15 cellular contexts compared by ENCODE assay signal in genomic region chr14:96176275-96176674, GRCh38. TPM values are rescaled to one million over a fixed set of nuclear protein-coding genes. Genes with fewer than 3 reads are reported as not detected.
DNase-seq lines count a peak whose midpoint lies in the region; ATAC-seq and TF ChIP-seq lines count a peak whose summit lies in the region.
"Had no signal": no experiment of that assay in that cellular context is flagged by ENCODE, and none has a peak within 500 bp of the region (broad histone marks: within the 10 kb centered on the region; RNA-seq: fewer than 3 reads in every experiment).

No MANE protein-coding gene starts in this region.

- no peak overlapping the region for H3K4me3 Mint-ChIP-seq in MCF 10A (ENCODE audit: unreplicated experiment)
- H3K4me3 Mint-ChIP-seq: activated CD8-positive, alpha-beta memory T cell treated with anti-CD3 and anti-CD28 coated beads, Interleukin-2, amount 10 ng/mL, durations not matched to agents 7 days and 5 days; natural killer cell treated with Interleukin-12 subunit alpha and Interleukin-12 subunit beta and Interleukin-15 and Interleukin-18, amount 100 ng/mL, for 72 hours had no signal

- intact Hi-C loops in MCF 10A (cut with micrococcal nuclease), result no loop called here
- intact Hi-C loops in left lung (cut with DNase I), result no loop called here
- intact Hi-C loops in PC-3 (cut with micrococcal nuclease), result no loop called here

- 77% methylated on average over 2 of the region's 2 CpGs for WGBS in urinary bladder

- no peaks in the 10 kb centered on the region for H3K36me3 Mint-ChIP-seq in MCF 10A (ENCODE audit: insufficient read depth, unreplicated experiment)
- H3K36me3 Mint-ChIP-seq: activated CD8-positive, alpha-beta memory T cell treated with anti-CD3 and anti-CD28 coated beads, Interleukin-2, amount 10 ng/mL, durations not matched to agents 7 days and 5 days; natural killer cell treated with Interleukin-12 subunit alpha and Interleukin-12 subunit beta and Interleukin-15 and Interleukin-18, amount 100 ng/mL, for 72 hours had no signal

- no peak overlapping the region for H3K9ac ChIP-seq in PC-3 (ENCODE audit: low read length)

- peaks cover 0 to 5% of the 10 kb centered on the region in 2 donors for H3K27me3 ChIP-seq in left lung
- H3K27me3 ChIP-seq in PC-3 (ENCODE audit: low read length), result peaks cover 20% of the 10 kb centered on the region; the same call in 1 of the 2 replicates
- H3K27me3 ChIP-seq: brain microvascular endothelial cell, testis had no signal

- H3K4me1 ChIP-seq in left lung, result peaks cover 0 to 8% of the 10 kb centered on the region in 2 donors
- H3K4me1 ChIP-seq in urinary bladder (ENCODE audit: insufficient read depth), result no peaks in the 10 kb centered on the region
- no peaks in the 10 kb centered on the region for H3K4me1 ChIP-seq in PC-3 (ENCODE audit: insufficient read depth, low read length)

- no peak overlapping the region for H2AFZ ChIP-seq in PC-3 (ENCODE audit: low read length)

- H3K4me1 Mint-ChIP-seq in MCF 10A (ENCODE audit: insufficient read depth, unreplicated experiment), result peaks cover 25% of the 10 kb centered on the region
- H3K4me1 Mint-ChIP-seq: activated CD8-positive, alpha-beta memory T cell treated with anti-CD3 and anti-CD28 coated beads, Interleukin-2, amount 10 ng/mL, durations not matched to agents 7 days and 5 days had no signal

- no peak overlapping the region for H3K27ac ChIP-seq in left lung
- H3K27ac ChIP-seq in urinary bladder (ENCODE audit: low read depth), result peak overlapping the region; percentile 43
- no peak overlapping the region for H3K27ac ChIP-seq in PC-3 (ENCODE audit: low read length)
- H3K27ac ChIP-seq: brain microvascular endothelial cell, foreskin keratinocyte had no signal

- H3K9me2 ChIP-seq in PC-3 (replicated peaks; ENCODE audit: low read length), result no peaks in the 10 kb centered on the region

- BruUV-seq in MCF 10A (replicated peaks; lab: Mats Ljungman, UMichigan) (no TSS peak), PC-3 (replicated peaks; lab: Mats Ljungman, UMichigan) (no TSS peak)

- H3K36me3 ChIP-seq in left lung, result no peaks in the 10 kb centered on the region
- no peaks in the 10 kb centered on the region for H3K36me3 ChIP-seq in urinary bladder (ENCODE audit: insufficient read depth)
- H3K36me3 ChIP-seq in PC-3 (ENCODE audit: low read depth, low read length), result no peaks in the 10 kb centered on the region
- H3K36me3 ChIP-seq: brain microvascular endothelial cell had no signal

- H4K20me1 ChIP-seq in PC-3 (ENCODE audit: low read length), result no peaks in the 10 kb centered on the region

- no peaks in the 10 kb centered on the region for H3K9me3 Mint-ChIP-seq in MCF 10A (ENCODE audit: unreplicated experiment)
- H3K9me3 Mint-ChIP-seq: natural killer cell treated with Interleukin-12 subunit alpha and Interleukin-12 subunit beta and Interleukin-15 and Interleukin-18, amount 100 ng/mL, for 72 hours had no signal

- H3K4me3 ChIP-seq in left lung (no peak overlapping the region), urinary bladder (ENCODE audit: low read depth, low read length) (no peak overlapping the region), PC-3 (ENCODE audit: low read length) (no peak overlapping the region)
- H3K4me3 ChIP-seq: testis had no signal

- CTCF ChIA-PET in MCF 10A (lab: Yijun Ruan, JAX), result no interaction called here
- CTCF ChIA-PET in PC-3 (lab: Charles Lee), result no interaction called here

- H3K4me2 ChIP-seq in PC-3 (ENCODE audit: low read length), result no peak overlapping the region

- ATAC-seq in left lung (peak; percentile 26), PC-3 (no peak), HG03095 (IDR thresholded peaks at IDR 0.05; ENCODE audit: unreplicated experiment) (no peak)
- ATAC-seq: activated CD4-positive, CD25-positive, alpha-beta regulatory T cell treated with anti-CD3 and anti-CD28 coated beads, Interleukin-2, amount 50 U/mL, for 24 hours; activated CD8-positive, alpha-beta memory T cell treated with anti-CD3 and anti-CD28 coated beads, Interleukin-2, amount 10 ng/mL, durations not matched to agents 7 days and 5 days; natural killer cell treated with Interleukin-12 subunit alpha and Interleukin-12 subunit beta and Interleukin-15 and Interleukin-18, amount 100 ng/mL, for 72 hours had no signal

- TF ChIP-seq CTCF in MCF 10A (IDR thresholded peaks at IDR 0.05; ENCODE audit: unreplicated experiment) (no peak), left lung (IDR thresholded peaks at IDR 0.05) (no peak), PC-3 (conservative IDR thresholded peaks at IDR 0.05; ENCODE audit: low read depth, low read length) (no peak)

- H3K9me3 ChIP-seq in left lung (no peaks in the 10 kb centered on the region), PC-3 (ENCODE audit: low read length) (no peaks in the 10 kb centered on the region)
- H3K9me3 ChIP-seq: testis had no signal

- POLR2A ChIA-PET in MCF 10A (lab: Yijun Ruan, JAX) (interaction anchor here (1.1 to 1.9 kb wide), 3 partner anchors 31 to 71 kb away, joined by 3 to 5 read pairs (median 5); no protein-coding TSS in a partner anchor), PC-3 (lab: Charles Lee; ENCODE audit: unreplicated experiment) (no interaction called here)

- DNase-seq in GM04503 (ENCODE audit: low read depth), result peak; percentile 49
- no peak for DNase-seq in MCF 10A (ENCODE audit: unreplicated experiment)
- DNase-seq in left lung, result no peak
- DNase-seq in midbrain (lab: John Stamatoyannopoulos, UW), result no peak
- DNase-seq in PC-3, result no peak
- DNase-seq: activated CD8-positive, alpha-beta memory T cell treated with anti-CD3 and anti-CD28 coated beads, Interleukin-2, amount 10 ng/mL, durations not matched to agents 7 days and 5 days; GDM1 had no signal

- no peaks in the 10 kb centered on the region for H3F3A ChIP-seq in PC-3 (ENCODE audit: low read length, unreplicated experiment)

- peak overlapping the region; percentile 21 for H3K27ac Mint-ChIP-seq in MCF 10A (ENCODE audit: low read depth, unreplicated experiment)
- H3K27ac Mint-ChIP-seq: activated CD8-positive, alpha-beta memory T cell treated with anti-CD3 and anti-CD28 coated beads, Interleukin-2, amount 10 ng/mL, durations not matched to agents 7 days and 5 days; natural killer cell treated with Interleukin-12 subunit alpha and Interleukin-12 subunit beta and Interleukin-15 and Interleukin-18, amount 100 ng/mL, for 72 hours had no signal

- H3K27me3 Mint-ChIP-seq in MCF 10A (ENCODE audit: insufficient read depth, unreplicated experiment), result peaks cover 29% of the 10 kb centered on the region

- no peaks in the 10 kb centered on the region for H3K79me2 ChIP-seq in PC-3 (ENCODE audit: low read length)

RNA-seq across cellular contexts. Expression of gene BDKRB2, which starts 28.4 kb away (rescaled TPM):
- total RNA-seq in MCF 10A (2022) (1.4 and 2.8 TPM in 2 replicates), left lung (1 to 10 TPM in 1 of 2 donors, under 1 TPM in 1; 0.81 to 1.9 TPM), urinary bladder (10.5 TPM), PC-3 (2014; rRNA removed) (0.06 and 0.07 TPM in 2 replicates)
- 30.5 TPM for polyA plus RNA-seq in urinary bladder
- total RNA-seq: activated CD8-positive, alpha-beta memory T cell treated with anti-CD3 and anti-CD28 coated beads, Interleukin-2, amount 10 ng/mL, durations not matched to agents 7 days and 5 days; natural killer cell treated with Interleukin-12 subunit alpha and Interleukin-12 subunit beta and Interleukin-15 and Interleukin-18, amount 100 ng/mL, for 72 hours; T-helper 1 cell treated with Interleukin-12 subunit alpha and Interleukin-12 subunit beta and Interleukin-4 antibody, amounts not matched to agents 30 ng/mL and 1 ng/mL, for 36 hours had no signal
